ENCODE assay signal across 31 cellular contexts in the genomic region with DNA sequence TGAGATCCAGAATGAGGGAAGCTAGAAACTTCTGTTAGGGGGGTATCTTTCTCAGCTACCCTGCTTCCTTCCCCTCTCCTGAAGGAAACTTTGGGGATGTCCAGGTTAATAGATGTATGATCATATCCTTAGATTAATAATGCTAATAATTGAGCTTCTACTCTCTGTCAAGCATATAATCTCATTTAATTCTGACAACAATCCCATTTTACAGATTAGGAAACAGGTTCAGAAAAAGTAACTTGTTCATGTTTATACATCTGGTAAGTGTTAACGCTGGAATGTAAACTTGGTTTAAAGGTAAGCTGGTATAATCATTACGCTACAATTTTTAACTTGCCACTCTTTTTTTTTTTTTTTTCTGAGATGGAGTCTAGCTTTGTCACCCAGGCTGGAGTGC. TPM values are rescaled to one million over a fixed set of nuclear protein-coding genes. Genes with fewer than 3 reads are reported as not detected.
DNase-seq lines count a peak whose midpoint lies in the region; ATAC-seq, FAIRE-seq and TF ChIP-seq lines count a peak whose summit lies in the region.
"Had no signal": no experiment of that assay in that cellular context is flagged by ENCODE, and none has a peak within 500 bp of the region (broad histone marks: within the 10 kb centered on the region; RNA-seq: fewer than 3 reads in every experiment).

No MANE protein-coding gene starts in this region.

- no peak for TF ChIP-seq EP300 in K562 (IDR thresholded peaks at IDR 0.05; ENCODE audit: low read length)

- TF ChIP-seq POLR2A in K562 (conservative IDR thresholded peaks at IDR 0.05) = no peak

- no peak for ATAC-seq in CD4-positive, alpha-beta T cell (ENCODE audit: poor library complexity)
- no peak for ATAC-seq in K562
- ATAC-seq in stimulated activated memory B cell treated with anti-CD40 and anti-IgM and Interleukin-4, amounts not matched to agents 10 μg/mL and 1 μg/mL and 100 μg/mL, for 72 hours = no peak
- ATAC-seq: CD8-positive, alpha-beta T cell; GM12878 had no signal

- H3K27ac ChIP-seq in CD4-positive, alpha-beta T cell (ENCODE audit: low read depth, low read length) = no peak overlapping the region
- no peak overlapping the region for H3K27ac ChIP-seq in HEK293 (ENCODE audit: extremely low read depth, low read depth, low read length)
- no peak overlapping the region for H3K27ac ChIP-seq in K562 (ENCODE audit: extremely low read depth, low read depth, low read length)
- H3K27ac ChIP-seq: BLaER1 had no signal

- H3K9me1 ChIP-seq in K562 (ENCODE audit: control insufficient read depth, insufficient read depth, low read length) = no peaks in the 10 kb centered on the region

- no peak for FAIRE-seq in K562 (lab: Jason Lieb, UNC)
- FAIRE-seq: A204.1, D721Med, GM12878, GM12892, GM18507, GM19239 had no signal

- peaks cover 42% of the 10 kb centered on the region for H3K36me3 Mint-ChIP-seq in CD4-positive, alpha-beta T cell (ENCODE audit: low read depth)
- H3K36me3 Mint-ChIP-seq in stimulated activated memory B cell treated with anti-CD40 and anti-IgM and Interleukin-4, amounts not matched to agents 10 μg/mL and 1 μg/mL and 100 μg/mL, for 72 hours = peaks cover 46% of the 10 kb centered on the region
- peaks cover 4 to 14% (median 11%) of the 10 kb centered on the region in 3 donors for H3K36me3 Mint-ChIP-seq in immature natural killer cell

- no peaks in the 10 kb centered on the region for H3K9me3 ChIP-seq in CD4-positive, alpha-beta T cell (ENCODE audit: control insufficient read depth, low read length)
- H3K9me3 ChIP-seq in HEK293 (ENCODE audit: control insufficient read depth, insufficient read depth, low read depth, low read length) = no peaks in the 10 kb centered on the region
- no peaks in the 10 kb centered on the region for H3K9me3 ChIP-seq in K562 (replicated peaks; ENCODE audit: control insufficient read depth, insufficient read depth, low read depth, low read length)
- H3K9me3 ChIP-seq: BE2C, BLaER1, Caco-2 had no signal

- H3K4me3 ChIP-seq in HEK293 (ENCODE audit: low read depth, low read length) (no peak overlapping the region), K562 (no peak overlapping the region)
- H3K4me3 ChIP-seq: BLaER1, GM12878 had no signal

- no peaks in the 10 kb centered on the region for H3K9me3 Mint-ChIP-seq in CD4-positive, alpha-beta T cell
- no peaks in the 10 kb centered on the region for H3K9me3 Mint-ChIP-seq in stimulated activated memory B cell treated with anti-CD40 and anti-IgM and Interleukin-4, amounts not matched to agents 10 μg/mL and 1 μg/mL and 100 μg/mL, for 72 hours
- no peaks in the 10 kb centered on the region for H3K9me3 Mint-ChIP-seq in immature natural killer cell
- H3K9me3 Mint-ChIP-seq: CD8-positive, alpha-beta T cell had no signal

- no peak for TF ChIP-seq RAD21 in K562 (CRISPR knock-in tag; conservative IDR thresholded peaks at IDR 0.05 in 1 of 2, IDR thresholded peaks at IDR 0.05 in 1 of 2)

- H3K4me1 ChIP-seq in HEK293 (ENCODE audit: control insufficient read depth, insufficient read depth, low read length) (no peaks in the 10 kb centered on the region), K562 (replicated peaks in 1 of 2; ENCODE audit: control insufficient read depth in 2 of 2, insufficient read depth in 2 of 2, low read length in 2 of 2) (peaks cover 0 to 15% of the 10 kb centered on the region in 2 experiments; a peak in 3 of 5 replicates)
- H3K4me1 ChIP-seq: BE2C, Caco-2 had no signal

- BruUV-seq in K562 (replicated peaks; lab: Mats Ljungman, UMichigan) = no TSS peak

- no peaks in the 10 kb centered on the region for H3K79me2 ChIP-seq in K562 (ENCODE audit: control insufficient read depth, insufficient read depth, low read length)

- no peak overlapping the region for H2AFZ ChIP-seq in K562 (ENCODE audit: low read depth, low read length)

- H4K20me1 ChIP-seq in K562 (replicated peaks; ENCODE audit: control insufficient read depth, insufficient read depth, low read length) = no peaks in the 10 kb centered on the region
- H4K20me1 ChIP-seq: BLaER1 had no signal

- WGBS in K562 (ENCODE audit: insufficient coverage, low coverage, missing lambda C conversion rate) = 95% methylated on average over 2 of the region's 2 CpGs

- no peak for DNase-seq in CD4-positive, alpha-beta T cell
- DNase-seq in K562 (ENCODE audit: extremely low read depth in 1 of 4, low spot score in 3 of 4) (no peak), NCI-H187 treated with DMSO at 0.1 percent for 48 hours (lab: John Stamatoyannopoulos, UW) (no peak), immature natural killer cell (no peak)
- DNase-seq: 8988T; ACHN; BE2C; C1 segment of cervical spinal cord; Caco-2; Calu3; CD4-positive, CD25-positive, alpha-beta regulatory T cell; CD8-positive, alpha-beta T cell; DMS 273 treated with DMSO at 0.1 percent for 48 hours; DMS153; DMS53; DMS79; DND-41; EL; GDM1 had no signal

- no peak overlapping the region for H3K9ac ChIP-seq in K562 (ENCODE audit: insufficient read depth in 1 of 2, low read depth in 2 of 2, low read length in 2 of 2)
- H3K9ac ChIP-seq: BLaER1 had no signal

- H3K27me3 Mint-ChIP-seq in CD4-positive, alpha-beta T cell = no peaks in the 10 kb centered on the region
- H3K27me3 Mint-ChIP-seq in stimulated activated memory B cell treated with anti-CD40 and anti-IgM and Interleukin-4, amounts not matched to agents 10 μg/mL and 1 μg/mL and 100 μg/mL, for 72 hours = peaks cover 12% of the 10 kb centered on the region
- H3K27me3 Mint-ChIP-seq in immature natural killer cell (ENCODE audit: low read depth in 3 of 3) = peaks cover 0 to 2% (median 2%) of the 10 kb centered on the region in 3 donors
- H3K27me3 Mint-ChIP-seq: CD4-positive, CD25-positive, alpha-beta regulatory T cell had no signal

- peak overlapping the region; percentile 30 for H3K4me3 Mint-ChIP-seq in CD4-positive, alpha-beta T cell
- H3K4me3 Mint-ChIP-seq in stimulated activated memory B cell treated with anti-CD40 and anti-IgM and Interleukin-4, amounts not matched to agents 10 μg/mL and 1 μg/mL and 100 μg/mL, for 72 hours = no peak overlapping the region
- no peak overlapping the region for H3K4me3 Mint-ChIP-seq in immature natural killer cell
- H3K4me3 Mint-ChIP-seq: CD14-positive monocyte; CD8-positive, alpha-beta T cell had no signal

- peaks cover 21% of the 10 kb centered on the region for H3K4me1 Mint-ChIP-seq in CD4-positive, alpha-beta T cell (ENCODE audit: low read depth)
- peaks cover 28% of the 10 kb centered on the region for H3K4me1 Mint-ChIP-seq in stimulated activated memory B cell treated with anti-CD40 and anti-IgM and Interleukin-4, amounts not matched to agents 10 μg/mL and 1 μg/mL and 100 μg/mL, for 72 hours
- H3K4me1 Mint-ChIP-seq in immature natural killer cell = peaks cover 17 to 29% of the 10 kb centered on the region in 2 donors

- H3K36me3 ChIP-seq in HEK293 (ENCODE audit: control insufficient read depth in 2 of 2, insufficient read depth in 1 of 2, low read length in 2 of 2) (peaks cover 0 to 64% of the 10 kb centered on the region in 2 experiments; a peak in 2 of 3 replicates), K562 (ENCODE audit: control insufficient read depth, insufficient read depth, low read length) (peaks cover 44% of the 10 kb centered on the region)
- H3K36me3 ChIP-seq: BE2C had no signal

- POLR2A ChIA-PET in CD4-positive, alpha-beta T cell (lab: Charles Lee) = interaction anchor here (1.0 kb wide), 1 partner anchor 16 kb away, joined by 4 read pairs; the partner anchor contains the start of genes C1orf50 and P3H1
- POLR2A ChIA-PET in HEK293 (lab: Yijun Ruan, JAX) (interaction anchor here (0.7 to 2.4 kb wide), 3 partner anchors 16 to 368 kb away, joined by 3 to 13 read pairs (median 6); partner anchors contain the start of genes C1orf50 and P3H1), K562 (lab: Yijun Ruan, JAX) (interaction anchor here (0.5 to 2.7 kb wide), 4 partner anchors 10 to 289 kb away, joined by 3 to 11 read pairs (median 4); partner anchors contain the start of genes C1orf50 and P3H1)

- CTCF ChIA-PET in CD4-positive, alpha-beta T cell (lab: Charles Lee) = interaction anchor here (1.4 kb wide), 1 partner anchor 130 kb away, joined by 5 read pairs; no protein-coding TSS in a partner anchor
- CTCF ChIA-PET in HEK293 (lab: Yijun Ruan, JAX) = interaction anchor here (0.6 to 1.9 kb wide), 6 partner anchors 17 to 1334 kb away, joined by 3 to 6 read pairs (median 4); partner anchors contain the start of genes C1orf50 and P3H1
- CTCF ChIA-PET in K562 (lab: Yijun Ruan, JAX; ENCODE audit: low intra/inter-chr PET ratio) = no interaction called here

- no peak overlapping the region for H3K27ac Mint-ChIP-seq in CD4-positive, alpha-beta T cell
- H3K27ac Mint-ChIP-seq in stimulated activated memory B cell treated with anti-CD40 and anti-IgM and Interleukin-4, amounts not matched to agents 10 μg/mL and 1 μg/mL and 100 μg/mL, for 72 hours = no peak overlapping the region
- H3K27ac Mint-ChIP-seq in immature natural killer cell = no peak overlapping the region
- H3K27ac Mint-ChIP-seq: CD14-positive monocyte; CD4-positive, CD25-positive, alpha-beta regulatory T cell; CD8-positive, alpha-beta T cell had no signal

- H3K4me2 ChIP-seq in K562 (ENCODE audit: insufficient read depth, low read length) = no peak overlapping the region
- H3K4me2 ChIP-seq: BLaER1 had no signal

- no peaks in the 10 kb centered on the region for H3K27me3 ChIP-seq in CD4-positive, alpha-beta T cell (ENCODE audit: control insufficient read depth, insufficient read depth, low read length)
- H3K27me3 ChIP-seq in K562 (ENCODE audit: control insufficient read depth in 2 of 2, insufficient read depth in 2 of 2, low read length in 2 of 2) = no peaks in the 10 kb centered on the region
- H3K27me3 ChIP-seq: BE2C, BLaER1 had no signal

- in situ Hi-C loops in K562 (cut with MboI) = loop anchor here (5.0 kb wide), 1 partner anchor 139 kb away; no protein-coding TSS in a partner anchor

- intact Hi-C loops in CD4-positive, alpha-beta T cell (cut with DNase I, micrococcal nuclease) = loop anchor here in 1 of 2 experiments (5.0 kb wide), 1 partner anchor 1569 kb away; no protein-coding TSS in a partner anchor
- intact Hi-C loops in K562 (cut with micrococcal nuclease) = no loop called here

- no peak for TF ChIP-seq CTCF in CD4-positive, alpha-beta T cell (IDR thresholded peaks at IDR 0.05)
- TF ChIP-seq CTCF in HEK293 (tag by site-specific recombination; IDR thresholded peaks at IDR 0.05) = no peak
- TF ChIP-seq CTCF in K562 (IDR thresholded peaks at IDR 0.05 in 2 of 3, conservative IDR thresholded peaks at IDR 0.05 in 1 of 3; ENCODE audit: insufficient read depth in 2 of 3, low read depth in 1 of 3, low read length in 3 of 3) = no peak

RNA-seq across cellular contexts. Expression of gene TMEM269, which starts 1.7 kb away (rescaled TPM):
- total RNA-seq in CD4-positive, alpha-beta T cell = 1 to 10 TPM in 1 of 2 experiments, under 1 TPM in 1; 0.60 to 1.1 TPM
- total RNA-seq in K562 (2011; cell fraction: chromatin; rRNA removed; ENCODE audit: low replicate concordance) = 0.53 and 2.8 TPM in 2 replicates
- total RNA-seq in K562 (2011; cell fraction: nucleolus; rRNA removed) = 1.0 and 1.2 TPM in 2 replicates
- 1.4 and 1.8 TPM in 2 replicates for total RNA-seq in K562 (2011; cell fraction: nucleoplasm; rRNA removed)
- 0.08 and 0.09 TPM in 2 replicates for total RNA-seq in K562 (2014; rRNA removed)
- 0.18 and 0.22 TPM in 2 replicates for total RNA-seq in K562 (2014; rRNA removed; fragmentation: Illumina TruSeq; extraction: Trizol)
- total RNA-seq in K562 (2015; rRNA removed; fragmentation: Illumina TruSeq; extraction: Trizol) = 0.04 and 0.22 TPM in 2 replicates
- total RNA-seq in K562 (2021) = 0.27 and 0.34 TPM in 2 replicates
- polyA plus RNA-seq in K562 (2011; rRNA removed) = 0.49 and 0.58 TPM in 2 replicates
- polyA plus RNA-seq in K562 (2011; cell fraction: cytosol; rRNA removed) = 0.07 and 0.19 TPM in 2 replicates
- polyA plus RNA-seq in K562 (2011; cell fraction: nucleus; rRNA removed) = 0.61 and 1.6 TPM in 2 replicates
- 0.14 and 0.35 TPM in 2 replicates for polyA plus RNA-seq in K562 (2012)
- polyA plus RNA-seq in K562 (2014; fragmentation: Illumina TruSeq; extraction: Trizol) = 0.21 and 0.27 TPM in 2 replicates
- under 1 TPM; 0.18 to 0.21 TPM for polyA plus RNA-seq in K562 (2014; fragmentation: Nextera tagmentation; extraction: Ambion mirVana)
- 0.09 TPM in 2 replicates for polyA plus RNA-seq in K562 (2014; rRNA removed)
- 0.25 and 0.75 TPM in 2 replicates for polyA minus RNA-seq in K562 (2011; rRNA and poly(A)+ RNA removed)
- not detected in 2 replicates for polyA minus RNA-seq in K562 (2011; cell fraction: cytosol; rRNA and poly(A)+ RNA removed)
- 0.54 and 0.78 TPM in 2 replicates for polyA minus RNA-seq in K562 (2011; cell fraction: nucleus; rRNA and poly(A)+ RNA removed)
- under 1 TPM in 1 of 3 donors, not detected in 2; 0.14 TPM for polyA plus RNA-seq in immature natural killer cell
- total RNA-seq: Daoy, G401 had no signal
- polyA plus RNA-seq: CD14-positive monocyte had no signal

RNA-seq across cellular contexts. Expression of gene C1orf50, which starts 16.0 kb away (rescaled TPM):
- total RNA-seq in CD4-positive, alpha-beta T cell = 10 to 100 TPM; 23.1 to 23.9 TPM
- total RNA-seq in K562 (2011; cell fraction: chromatin; rRNA removed; ENCODE audit: low replicate concordance) = 18.1 and 39.6 TPM in 2 replicates
- total RNA-seq in K562 (2011; cell fraction: nucleolus; rRNA removed) = 13.2 and 14.9 TPM in 2 replicates
- 26.0 and 38.0 TPM in 2 replicates for total RNA-seq in K562 (2011; cell fraction: nucleoplasm; rRNA removed)
- total RNA-seq in K562 (2014; rRNA removed) = 3.5 and 5.7 TPM in 2 replicates
- total RNA-seq in K562 (2014; rRNA removed; fragmentation: Illumina TruSeq; extraction: Trizol) = 5.2 and 8.1 TPM in 2 replicates
- 5.3 and 5.9 TPM in 2 replicates for total RNA-seq in K562 (2015; rRNA removed; fragmentation: Illumina TruSeq; extraction: Trizol)
- 5.7 and 8.5 TPM in 2 replicates for total RNA-seq in K562 (2021)
- 12.5 and 13.9 TPM in 2 replicates for polyA plus RNA-seq in K562 (2011; rRNA removed)
- polyA plus RNA-seq in K562 (2011; cell fraction: cytosol; rRNA removed) = 4.9 and 5.3 TPM in 2 replicates
- polyA plus RNA-seq in K562 (2011; cell fraction: nucleus; rRNA removed) = 3.7 and 8.0 TPM in 2 replicates
- 3.3 and 7.4 TPM in 2 replicates for polyA plus RNA-seq in K562 (2012)
- 5.4 and 7.1 TPM in 2 replicates for polyA plus RNA-seq in K562 (2014; fragmentation: Illumina TruSeq; extraction: Trizol)
- 1 to 10 TPM in 1 of 2 experiments, under 1 TPM in 1; 0.55 to 1.8 TPM for polyA plus RNA-seq in K562 (2014; fragmentation: Nextera tagmentation; extraction: Ambion mirVana)
- 3.4 and 3.5 TPM in 2 replicates for polyA plus RNA-seq in K562 (2014; rRNA removed)
- polyA minus RNA-seq in K562 (2011; rRNA and poly(A)+ RNA removed) = 9.5 and 11.0 TPM in 2 replicates
- 1.8 and 2.4 TPM in 2 replicates for polyA minus RNA-seq in K562 (2011; cell fraction: cytosol; rRNA and poly(A)+ RNA removed)
- polyA minus RNA-seq in K562 (2011; cell fraction: nucleus; rRNA and poly(A)+ RNA removed) = 5.1 and 8.7 TPM in 2 replicates
- 1 to 10 TPM; 4.7 to 8.8 (median 5.9) TPM for polyA plus RNA-seq in immature natural killer cell

RNA-seq across cellular contexts. Expression of gene P3H1, which starts 16.3 kb away (rescaled TPM):
- 10 to 100 TPM; 17.6 to 20.9 TPM for total RNA-seq in CD4-positive, alpha-beta T cell
- total RNA-seq in K562 (2011; cell fraction: chromatin; rRNA removed; ENCODE audit: low replicate concordance) = 176 and 400 TPM in 2 replicates
- total RNA-seq in K562 (2011; cell fraction: nucleolus; rRNA removed) = 273 and 316 TPM in 2 replicates
- total RNA-seq in K562 (2011; cell fraction: nucleoplasm; rRNA removed) = 218 and 223 TPM in 2 replicates
- 45.7 and 55.3 TPM in 2 replicates for total RNA-seq in K562 (2014; rRNA removed)
- total RNA-seq in K562 (2014; rRNA removed; fragmentation: Illumina TruSeq; extraction: Trizol) = 22.5 and 26.1 TPM in 2 replicates
- 39.2 and 40.8 TPM in 2 replicates for total RNA-seq in K562 (2015; rRNA removed; fragmentation: Illumina TruSeq; extraction: Trizol)
- 79.5 and 81.7 TPM in 2 replicates for total RNA-seq in K562 (2021)
- 60.9 and 92.0 TPM in 2 replicates for polyA plus RNA-seq in K562 (2011; rRNA removed)
- 76.7 and 89.6 TPM in 2 replicates for polyA plus RNA-seq in K562 (2011; cell fraction: cytosol; rRNA removed)
- polyA plus RNA-seq in K562 (2011; cell fraction: nucleus; rRNA removed) = 482 and 572 TPM in 2 replicates
- 38.4 and 79.3 TPM in 2 replicates for polyA plus RNA-seq in K562 (2012)
- 52.1 and 55.8 TPM in 2 replicates for polyA plus RNA-seq in K562 (2014; fragmentation: Illumina TruSeq; extraction: Trizol)
- polyA plus RNA-seq in K562 (2014; fragmentation: Nextera tagmentation; extraction: Ambion mirVana) = 1 to 10 TPM; 1.7 to 5.0 TPM
- polyA plus RNA-seq in K562 (2014; rRNA removed) = 50.1 and 62.9 TPM in 2 replicates
- polyA minus RNA-seq in K562 (2011; rRNA and poly(A)+ RNA removed) = 61.5 and 64.9 TPM in 2 replicates
- 52.2 and 52.3 TPM in 2 replicates for polyA minus RNA-seq in K562 (2011; cell fraction: cytosol; rRNA and poly(A)+ RNA removed)
- polyA minus RNA-seq in K562 (2011; cell fraction: nucleus; rRNA and poly(A)+ RNA removed) = 97.6 and 154 TPM in 2 replicates
- 10 to 100 TPM; 11.8 to 20.8 (median 17.3) TPM for polyA plus RNA-seq in immature natural killer cell

RNA-seq across cellular contexts. Expression of gene ERMAP, which starts 33.8 kb away (rescaled TPM):
- total RNA-seq in CD4-positive, alpha-beta T cell = 1 to 10 TPM; 4.4 to 5.0 TPM
- total RNA-seq in K562 (2011; cell fraction: chromatin; rRNA removed; ENCODE audit: low replicate concordance) = 68.5 and 80.5 TPM in 2 replicates
- total RNA-seq in K562 (2011; cell fraction: nucleolus; rRNA removed) = 66.4 and 81.6 TPM in 2 replicates
- total RNA-seq in K562 (2011; cell fraction: nucleoplasm; rRNA removed) = 80.8 and 97.2 TPM in 2 replicates
- total RNA-seq in K562 (2014; rRNA removed) (15.7 and 18.2 TPM in 2 replicates), K562 (2014; rRNA removed; fragmentation: Illumina TruSeq; extraction: Trizol) (23.7 and 25.0 TPM in 2 replicates), K562 (2015; rRNA removed; fragmentation: Illumina TruSeq; extraction: Trizol) (22.2 and 23.7 TPM in 2 replicates), K562 (2021) (20.5 and 22.5 TPM in 2 replicates)
- polyA plus RNA-seq in K562 (2011; rRNA removed) (15.3 and 24.9 TPM in 2 replicates), K562 (2014; fragmentation: Illumina TruSeq; extraction: Trizol) (25.3 and 31.4 TPM in 2 replicates), K562 (2014; fragmentation: Nextera tagmentation; extraction: Ambion mirVana) (10 to 100 TPM in 1 of 2 experiments, 1 to 10 TPM in 1; 8.0 to 12.9 TPM), K562 (2014; rRNA removed) (16.6 and 20.3 TPM in 2 replicates), immature natural killer cell (1 to 10 TPM; 2.2 to 4.2 (median 2.8) TPM)
- polyA plus RNA-seq in K562 (2011; cell fraction: cytosol; rRNA removed) = 13.2 and 16.1 TPM in 2 replicates
- 28.4 and 45.9 TPM in 2 replicates for polyA plus RNA-seq in K562 (2011; cell fraction: nucleus; rRNA removed)
- polyA plus RNA-seq in K562 (2012) = 15.9 and 21.3 TPM in 2 replicates
- 21.4 and 35.1 TPM in 2 replicates for polyA minus RNA-seq in K562 (2011; rRNA and poly(A)+ RNA removed)
- polyA minus RNA-seq in K562 (2011; cell fraction: cytosol; rRNA and poly(A)+ RNA removed) = 14.4 and 16.4 TPM in 2 replicates
- 24.0 and 28.0 TPM in 2 replicates for polyA minus RNA-seq in K562 (2011; cell fraction: nucleus; rRNA and poly(A)+ RNA removed)

RNA-seq across cellular contexts. Expression of gene SVBP, which starts 34.1 kb away (rescaled TPM):
- total RNA-seq in CD4-positive, alpha-beta T cell = 10 to 100 TPM; 19.2 to 21.3 TPM
- total RNA-seq in K562 (2011; cell fraction: chromatin; rRNA removed; ENCODE audit: low replicate concordance) = 6.8 and 15.4 TPM in 2 replicates
- total RNA-seq in K562 (2011; cell fraction: nucleolus; rRNA removed) = 7.5 and 9.5 TPM in 2 replicates
- 9.6 and 14.4 TPM in 2 replicates for total RNA-seq in K562 (2011; cell fraction: nucleoplasm; rRNA removed)
- total RNA-seq in K562 (2014; rRNA removed) (32.6 and 44.7 TPM in 2 replicates), K562 (2014; rRNA removed; fragmentation: Illumina TruSeq; extraction: Trizol) (46.5 and 48.3 TPM in 2 replicates), K562 (2015; rRNA removed; fragmentation: Illumina TruSeq; extraction: Trizol) (41.1 and 44.5 TPM in 2 replicates), K562 (2021) (31.7 and 36.0 TPM in 2 replicates)
- polyA plus RNA-seq in K562 (2011; rRNA removed) (42.8 and 49.4 TPM in 2 replicates), K562 (2014; fragmentation: Illumina TruSeq; extraction: Trizol) (49.7 and 53.2 TPM in 2 replicates), K562 (2014; fragmentation: Nextera tagmentation; extraction: Ambion mirVana) (10 to 100 TPM; 37.9 TPM), K562 (2014; rRNA removed) (32.6 and 40.0 TPM in 2 replicates), immature natural killer cell (10 to 100 TPM; 29.3 to 45.0 (median 36.8) TPM)
- 12.9 and 26.0 TPM in 2 replicates for polyA plus RNA-seq in K562 (2011; cell fraction: cytosol; rRNA removed)
- polyA plus RNA-seq in K562 (2011; cell fraction: nucleus; rRNA removed) = 7.9 and 14.9 TPM in 2 replicates
- polyA plus RNA-seq in K562 (2012) = 43.0 and 46.8 TPM in 2 replicates
- 19.4 and 19.7 TPM in 2 replicates for polyA minus RNA-seq in K562 (2011; rRNA and poly(A)+ RNA removed)
- 3.7 and 6.6 TPM in 2 replicates for polyA minus RNA-seq in K562 (2011; cell fraction: cytosol; rRNA and poly(A)+ RNA removed)
- 2.6 and 5.1 TPM in 2 replicates for polyA minus RNA-seq in K562 (2011; cell fraction: nucleus; rRNA and poly(A)+ RNA removed)
